In genomic region chr19:41940443-41941409, GRCh38 we compare ENCODE assay signal across 9 cellular contexts. TPM values are rescaled to one million over a fixed set of nuclear protein-coding genes. Genes with fewer than 3 reads are reported as not detected.
A peak's percentile ranks its signal among the peaks of the same experiment; 100 is the strongest.
DNase-seq lines count a peak whose midpoint lies in the region; ATAC-seq, FAIRE-seq and TF ChIP-seq lines count a peak whose summit lies in the region.
"Had no signal": no experiment of that assay in that cellular context is flagged by ENCODE, and none has a peak within 500 bp of the region (broad histone marks: within the 10 kb centered on the region; RNA-seq: fewer than 3 reads in every experiment).

No MANE protein-coding gene starts in this region.

- TF ChIP-seq CTCF in activated B cell treated with CpG ODN at 0.5 μM for 24 hours (IDR thresholded peaks at IDR 0.05) (no peak), D721Med (IDR thresholded peaks at IDR 0.05; ENCODE audit: insufficient read depth, missing control alignments) (no peak)

- peaks cover 65% of the 10 kb centered on the region for H3K4me1 Mint-ChIP-seq in activated B cell treated with CpG ODN at 0.5 μM for 24 hours
- H3K4me1 Mint-ChIP-seq in stimulated activated memory B cell treated with anti-CD40 and anti-IgM and Interleukin-4, amounts not matched to agents 10 μg/mL and 1 μg/mL and 100 μg/mL, for 72 hours: peaks cover 65% of the 10 kb centered on the region

- peak overlapping the region; percentile 82 for H3K4me3 ChIP-seq in right cardiac atrium (ENCODE audit: low read length)

- H3K9me3 ChIP-seq in right cardiac atrium (ENCODE audit: control insufficient read depth, low read length): no peaks in the 10 kb centered on the region

- peak in 2 of 3 experiments; percentile 42 to 59 for DNase-seq in NCI-H1417 (lab: John Stamatoyannopoulos, UW)
- no peak for DNase-seq in NCI-H1417 treated with DMSO at 0.1 percent for 48 hours (lab: John Stamatoyannopoulos, UW)
- no peak for DNase-seq in activated B cell treated with CpG ODN at 0.5 μM for 24 hours
- peak in 1 of 3 donors; percentile 56 for DNase-seq in right cardiac atrium
- DNase-seq in foreskin melanocyte: no peak
- DNase-seq in D721Med (ENCODE audit: insufficient read length, low spot score): no peak

- FAIRE-seq in D721Med (lab: Jason Lieb, UNC): no peak

- peak overlapping the region; percentile 89 for H3K4me3 Mint-ChIP-seq in activated B cell treated with CpG ODN at 0.5 μM for 24 hours
- H3K4me3 Mint-ChIP-seq in stimulated activated memory B cell treated with anti-CD40 and anti-IgM and Interleukin-4, amounts not matched to agents 10 μg/mL and 1 μg/mL and 100 μg/mL, for 72 hours: peak overlapping the region; percentile 89

- CTCF ChIA-PET in activated B cell treated with CpG ODN at 0.5 μM for 24 hours (lab: Charles Lee): interaction anchor here (1.0 kb wide), 1 partner anchor 11 kb away, joined by 3 read pairs; no protein-coding TSS in a partner anchor

- POLR2A ChIA-PET in activated B cell treated with CpG ODN at 0.5 μM for 24 hours (lab: Charles Lee): interaction anchor here (0.6 to 10.0 kb wide), 6 partner anchors 56 to 1505 kb away, joined by 4 to 189 read pairs (median 8); partner anchors contain the start of genes ARHGEF1, CD79A and RPS19

- no peak overlapping the region for H3K27ac ChIP-seq in right cardiac atrium (ENCODE audit: low read length)
- H3K27ac ChIP-seq: C4-2B had no signal

- ATAC-seq in activated B cell treated with CpG ODN at 0.5 μM for 24 hours (ENCODE audit: low read depth) (no peak), right cardiac atrium (no peak), HG02623 (IDR thresholded peaks at IDR 0.05; ENCODE audit: unreplicated experiment) (no peak)
- ATAC-seq in stimulated activated memory B cell treated with anti-CD40 and anti-IgM and Interleukin-4, amounts not matched to agents 10 μg/mL and 1 μg/mL and 100 μg/mL, for 72 hours: no peak

- H3K9me3 Mint-ChIP-seq in activated B cell treated with CpG ODN at 0.5 μM for 24 hours: no peaks in the 10 kb centered on the region
- H3K9me3 Mint-ChIP-seq in stimulated activated memory B cell treated with anti-CD40 and anti-IgM and Interleukin-4, amounts not matched to agents 10 μg/mL and 1 μg/mL and 100 μg/mL, for 72 hours: no peaks in the 10 kb centered on the region

- no peaks in the 10 kb centered on the region for H3K4me1 ChIP-seq in right cardiac atrium (ENCODE audit: control insufficient read depth, insufficient read depth, low read length)

- no peaks in the 10 kb centered on the region for H3K27me3 ChIP-seq in right cardiac atrium (ENCODE audit: control insufficient read depth, insufficient read depth)

- intact Hi-C loops in activated B cell treated with CpG ODN at 0.5 μM for 24 hours (cut with micrococcal nuclease) (no loop called here), right cardiac atrium (cut with DNase I) (no loop called here)

- H3K27ac Mint-ChIP-seq in activated B cell treated with CpG ODN at 0.5 μM for 24 hours: peak overlapping the region; percentile 87
- H3K27ac Mint-ChIP-seq in stimulated activated memory B cell treated with anti-CD40 and anti-IgM and Interleukin-4, amounts not matched to agents 10 μg/mL and 1 μg/mL and 100 μg/mL, for 72 hours: peak overlapping the region; percentile 96

- no peaks in the 10 kb centered on the region for H3K27me3 Mint-ChIP-seq in activated B cell treated with CpG ODN at 0.5 μM for 24 hours
- no peaks in the 10 kb centered on the region for H3K27me3 Mint-ChIP-seq in stimulated activated memory B cell treated with anti-CD40 and anti-IgM and Interleukin-4, amounts not matched to agents 10 μg/mL and 1 μg/mL and 100 μg/mL, for 72 hours

- 6% methylated on average over 72 of the region's 72 CpGs for WGBS in right cardiac atrium

- no peaks in the 10 kb centered on the region for H3K36me3 Mint-ChIP-seq in activated B cell treated with CpG ODN at 0.5 μM for 24 hours (ENCODE audit: low read depth)
- no peaks in the 10 kb centered on the region for H3K36me3 Mint-ChIP-seq in stimulated activated memory B cell treated with anti-CD40 and anti-IgM and Interleukin-4, amounts not matched to agents 10 μg/mL and 1 μg/mL and 100 μg/mL, for 72 hours

RNA-seq across cellular contexts. Expression of gene ERFL, which starts 12.5 kb away (rescaled TPM):
- 0.64 and 1.1 TPM in 2 replicates for total RNA-seq in activated B cell treated with CpG ODN at 0.5 μM for 24 hours
- total RNA-seq in right cardiac atrium: under 1 TPM in 1 of 4 donors, not detected in 3; 0.20 TPM
- polyA plus RNA-seq in right cardiac atrium: 0.02 TPM

RNA-seq across cellular contexts. Expression of gene RABAC1, which starts 18.4 kb away (rescaled TPM):
- total RNA-seq in activated B cell treated with CpG ODN at 0.5 μM for 24 hours: 96.7 and 102 TPM in 2 replicates
- total RNA-seq in right cardiac atrium: 100 to 1,000 TPM in 1 of 4 donors, 10 to 100 TPM in 3; 79.6 to 113 (median 90.3) TPM
- polyA plus RNA-seq in right cardiac atrium: 140 TPM

RNA-seq across cellular contexts. Expression of gene ATP1A3, which starts 53.3 kb away (rescaled TPM):
- total RNA-seq in activated B cell treated with CpG ODN at 0.5 μM for 24 hours (1.4 and 1.8 TPM in 2 replicates), right cardiac atrium (100 to 1,000 TPM; 194 to 295 (median 234) TPM)
- 104 TPM for polyA plus RNA-seq in right cardiac atrium

RNA-seq across cellular contexts. Expression of gene ARHGEF1, which starts 57.7 kb away (rescaled TPM):
- total RNA-seq in activated B cell treated with CpG ODN at 0.5 μM for 24 hours (351 and 418 TPM in 2 replicates), right cardiac atrium (10 to 100 TPM; 39.7 to 43.9 (median 40.8) TPM)
- polyA plus RNA-seq in right cardiac atrium: 42.8 TPM

Comparison
In these comparisons a context has a peak if more than half of its experiments do, and no peak if none do; other contexts are left out.
1. DNase-seq: peak in NCI-H1417 (2 of 3); none in NCI-H1417 treated with DMSO at 0.1 percent for 48 hours (single experiment), activated B cell treated with CpG ODN at 0.5 μM for 24 hours (single experiment), foreskin melanocyte (single experiment) and D721Med (single experiment).
2. RNA of gene ATP1A3, which starts 53.3 kb away (total RNA-seq): 194 to 295 TPM in right cardiac atrium; 1.4 to 1.8 TPM in activated B cell treated with CpG ODN at 0.5 μM for 24 hours; every median in the first group is over 10 times any median in the second.